In genomic region chr19:54030895-54031586, GRCh38 we compare ENCODE assay signal across 12 cellular contexts. TPM values are rescaled to one million over a fixed set of nuclear protein-coding genes. Genes with fewer than 3 reads are reported as not detected.
DNase-seq lines count a peak whose midpoint lies in the region; ATAC-seq and TF ChIP-seq lines count a peak whose summit lies in the region.
"Had no signal": no experiment of that assay in that cellular context is flagged by ENCODE, and none has a peak within 500 bp of the region (broad histone marks: within the 10 kb centered on the region; RNA-seq: fewer than 3 reads in every experiment).

No MANE protein-coding gene starts in this region.

- TF ChIP-seq CTCF in astrocyte of the spinal cord (IDR thresholded peaks at IDR 0.05; ENCODE audit: low read depth, low read length) (peak; percentile 54), neural crest cell (conservative IDR thresholded peaks at IDR 0.05) (peak; percentile 51)

- no peak overlapping the region for H3K4me3 Mint-ChIP-seq in neural crest cell
- H3K4me3 Mint-ChIP-seq: activated naive CD8-positive, alpha-beta T cell treated with anti-CD3 and anti-CD28 coated beads, Interleukin-2, amount 10 ng/mL, durations not matched to agents 7 days and 5 days had no signal

- peaks cover 23% of the 10 kb centered on the region for H3K27me3 Mint-ChIP-seq in neural crest cell (ENCODE audit: low read depth)
- H3K27me3 Mint-ChIP-seq: activated naive CD8-positive, alpha-beta T cell treated with anti-CD3 and anti-CD28 coated beads, Interleukin-2, amount 10 ng/mL, durations not matched to agents 7 days and 5 days had no signal

- peaks cover 17% of the 10 kb centered on the region for H3K4me1 Mint-ChIP-seq in neural crest cell

- no peak overlapping the region for H3K4me3 ChIP-seq in astrocyte of the spinal cord (ENCODE audit: low read depth, low read length)

- in situ Hi-C loops in astrocyte of the spinal cord (cut with HindIII; ENCODE audit: low sequenced_read_pairs), result no loop called here

- ATAC-seq in HG02588 (IDR thresholded peaks at IDR 0.05; ENCODE audit: unreplicated experiment) (no peak), HG02840 (IDR thresholded peaks at IDR 0.05; ENCODE audit: low FRiP score, unreplicated experiment) (no peak)

- H3K9me3 Mint-ChIP-seq in neural crest cell, result no peaks in the 10 kb centered on the region
- H3K9me3 Mint-ChIP-seq: activated naive CD8-positive, alpha-beta T cell treated with anti-CD3 and anti-CD28 coated beads, Interleukin-2, amount 10 ng/mL, durations not matched to agents 7 days and 5 days had no signal

- H3K36me3 Mint-ChIP-seq in neural crest cell (ENCODE audit: low read depth), result no peaks in the 10 kb centered on the region
- H3K36me3 Mint-ChIP-seq: activated naive CD8-positive, alpha-beta T cell treated with anti-CD3 and anti-CD28 coated beads, Interleukin-2, amount 10 ng/mL, durations not matched to agents 7 days and 5 days had no signal

- H3K27ac Mint-ChIP-seq in neural crest cell (ENCODE audit: unreplicated experiment), result no peak overlapping the region
- H3K27ac Mint-ChIP-seq: activated naive CD8-positive, alpha-beta T cell treated with anti-CD3 and anti-CD28 coated beads, Interleukin-2, amount 10 ng/mL, durations not matched to agents 7 days and 5 days had no signal

- DNase-seq in Daoy (ENCODE audit: low read depth) (peak; percentile 49), M059J (ENCODE audit: low read depth) (peak; percentile 52), astrocyte of the spinal cord (ENCODE audit: low read depth, low spot score) (no peak), neural crest cell (ENCODE audit: low read depth, low spot score) (no peak), NCI-H1417 (lab: John Stamatoyannopoulos, UW) (no peak)
- DNase-seq in activated CD4-positive, CD25-positive, alpha-beta regulatory T cell treated with anti-CD3 and anti-CD28 coated beads, Interleukin-2, amount 50 U/mL, for 72 hours, result no peak
- DNase-seq: activated naive CD8-positive, alpha-beta T cell treated with anti-CD3 and anti-CD28 coated beads, Interleukin-2, amount 10 ng/mL, durations not matched to agents 7 days and 5 days; NCI-H1105 had no signal

RNA-seq across cellular contexts. Expression of gene VSTM1, which starts 32.7 kb away (rescaled TPM):
- not detected in 2 replicates for total RNA-seq in Daoy (2014; rRNA removed; shearing (Covaris generic))
- not detected in 2 replicates for total RNA-seq in M059J (2014; rRNA removed; shearing (Covaris generic))
- total RNA-seq in neural crest cell, result not detected in 2 replicates
- total RNA-seq: activated naive CD8-positive, alpha-beta T cell treated with anti-CD3 and anti-CD28 coated beads, Interleukin-2, amount 10 ng/mL, durations not matched to agents 7 days and 5 days; pulmonary artery endothelial cell; T-helper 2 cell treated with Interferon-gamma antibody and Interleukin-4, amounts not matched to agents 100 ng/mL and 5 ng/mL, for 36 hours had no signal

RNA-seq across cellular contexts. Expression of gene CACNG6, which starts 39.6 kb away (rescaled TPM):
- total RNA-seq in Daoy (2014; rRNA removed; shearing (Covaris generic)), result 1.0 and 9.3 TPM in 2 replicates
- 0.07 and 0.12 TPM in 2 replicates for total RNA-seq in M059J (2014; rRNA removed; shearing (Covaris generic))
- total RNA-seq in neural crest cell, result 0.77 and 0.82 TPM in 2 replicates
- total RNA-seq: activated naive CD8-positive, alpha-beta T cell treated with anti-CD3 and anti-CD28 coated beads, Interleukin-2, amount 10 ng/mL, durations not matched to agents 7 days and 5 days; T-helper 2 cell treated with Interferon-gamma antibody and Interleukin-4, amounts not matched to agents 100 ng/mL and 5 ng/mL, for 36 hours had no signal

RNA-seq across cellular contexts. Expression of gene TARM1, which starts 50.1 kb away (rescaled TPM):
- total RNA-seq in Daoy (2014; rRNA removed; shearing (Covaris generic)), result not detected in 2 replicates
- total RNA-seq in M059J (2014; rRNA removed; shearing (Covaris generic)), result not detected in 2 replicates
- not detected in 2 replicates for total RNA-seq in neural crest cell
- total RNA-seq: activated naive CD8-positive, alpha-beta T cell treated with anti-CD3 and anti-CD28 coated beads, Interleukin-2, amount 10 ng/mL, durations not matched to agents 7 days and 5 days; pulmonary artery endothelial cell; T-helper 2 cell treated with Interferon-gamma antibody and Interleukin-4, amounts not matched to agents 100 ng/mL and 5 ng/mL, for 36 hours had no signal

Comparison
In these comparisons a context has a peak if more than half of its experiments do, and no peak if none do; other contexts are left out.
1. DNase-seq: peak in Daoy (single experiment) and M059J (single experiment); none in astrocyte of the spinal cord (single experiment), neural crest cell (single experiment), NCI-H1417 (0 of 3) and activated CD4-positive, CD25-positive, alpha-beta regulatory T cell treated with anti-CD3 and anti-CD28 coated beads, Interleukin-2, amount 50 U/mL, for 72 hours (single experiment).